Comparison of ENCODE assay signal across 14 cellular contexts in the genomic region with DNA sequence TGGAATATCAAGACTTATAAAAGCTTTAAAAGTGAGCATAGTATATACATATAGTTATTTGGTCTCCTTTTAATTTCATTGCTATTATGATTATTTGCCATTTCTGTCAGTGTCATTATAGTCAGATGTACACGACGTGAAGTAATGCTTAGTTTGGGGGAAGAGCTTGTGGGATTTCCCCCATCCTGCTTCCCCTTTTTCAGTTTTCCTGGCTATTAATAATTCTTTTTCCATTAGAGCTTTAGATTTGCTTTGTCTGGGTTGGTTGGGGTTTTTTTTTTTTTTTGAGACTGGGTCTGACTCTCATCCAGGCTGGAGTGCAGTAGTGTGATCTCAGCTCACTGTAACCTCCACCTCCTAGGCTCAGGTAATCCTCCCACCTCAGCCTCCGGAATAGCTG.
"Had no signal": no experiment of that assay in that cellular context is flagged by ENCODE, and none has a peak within 500 bp of the region (broad histone marks: within the 10 kb centered on the region; RNA-seq: fewer than 3 reads in every experiment).

No MANE protein-coding gene starts in this region.

- DNase-seq: activated CD4-positive, alpha-beta T cell treated with anti-CD3 and anti-CD28 coated beads for 48 hours; activated naive CD4-positive, alpha-beta T cell; body of pancreas; central memory CD4-positive, alpha-beta T cell; cortex of kidney; effector memory CD4-positive, alpha-beta T cell; heart left ventricle; mammary epithelial cell; natural killer cell; small intestine; substantia nigra; T1000 had no signal

- H3K27ac ChIP-seq: body of pancreas, heart left ventricle, right atrium auricular region, VCaP had no signal

- H3K4me3 ChIP-seq: body of pancreas, heart left ventricle, right atrium auricular region had no signal

- H3K27ac Mint-ChIP-seq: natural killer cell had no signal

- ATAC-seq: body of pancreas, heart left ventricle, natural killer cell had no signal

- H3K9me3 Mint-ChIP-seq: natural killer cell had no signal

- H3K36me3 Mint-ChIP-seq: natural killer cell had no signal

- H3K27me3 ChIP-seq: body of pancreas, heart left ventricle, right atrium auricular region had no signal

- H3K4me3 Mint-ChIP-seq: natural killer cell had no signal

- H3K9me3 ChIP-seq: body of pancreas, heart left ventricle, right atrium auricular region had no signal
